ENCODE assay signal across 3 cellular contexts in the genomic region with DNA sequence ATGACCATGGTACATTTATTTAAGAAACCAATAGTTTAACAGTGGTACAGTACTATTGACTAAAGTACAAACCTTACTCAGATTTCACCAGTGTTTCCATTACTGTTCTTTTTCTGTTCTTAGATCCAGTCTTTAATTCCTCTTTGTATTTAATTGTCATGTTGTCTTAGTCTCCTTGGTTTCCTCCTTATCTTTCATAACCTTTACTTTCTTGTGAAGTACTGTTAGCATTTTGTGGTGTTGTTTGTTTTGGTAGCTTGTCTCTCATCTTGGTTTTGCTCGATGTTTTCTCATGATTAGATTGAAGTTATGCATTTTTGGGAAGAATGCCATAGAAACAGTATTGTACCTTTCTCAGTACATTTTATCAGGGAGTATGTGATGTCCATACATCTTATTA.
A peak's percentile ranks its signal among the peaks of the same experiment; 100 is the strongest.
TF ChIP-seq lines count a peak whose summit lies in the region.

No MANE protein-coding gene starts in this region.

TF ChIP-seq in A549, 52 proteins besides CTCF, POLR2A, EP300 and RAD21:
- TF ChIP-seq GATA3 (IDR thresholded peaks at IDR 0.05; ENCODE audit: borderline replicate concordance) (peak; percentile 63), HOXB13 (CRISPR knock-in tag; IDR thresholded peaks at IDR 0.05; ENCODE audit: low read depth) (no peak), CBX2 (IDR thresholded peaks at IDR 0.05; ENCODE audit: borderline replicate concordance, low read depth) (no peak), MYC (IDR thresholded peaks at IDR 0.05; ENCODE audit: borderline replicate concordance, low read length) (no peak), TP53 (CRISPR knock-in tag; IDR thresholded peaks at IDR 0.05) (no peak), NR3C1 (IDR thresholded peaks at IDR 0.05) (no peak), FOXS1 (CRISPR knock-in tag; IDR thresholded peaks at IDR 0.05) (no peak), ZFP36 (IDR thresholded peaks at IDR 0.05; ENCODE audit: borderline replicate concordance, partially characterized antibody) (no peak), ATOH8 (CRISPR knock-in tag; IDR thresholded peaks at IDR 0.05; ENCODE audit: low read depth) (no peak)

TF ChIP-seq in GM23338, 12 proteins besides CTCF, POLR2A, EP300 and RAD21 (continues in another document):
- TF ChIP-seq EZH2 (IDR thresholded peaks at IDR 0.05; ENCODE audit: low read depth, unreplicated experiment) (no peak), EZH2phosphoT487 (IDR thresholded peaks at IDR 0.05; ENCODE audit: unreplicated experiment) (no peak), ZNF114 (CRISPR knock-in tag; IDR thresholded peaks at IDR 0.05) (no peak), STAT1 (IDR thresholded peaks at IDR 0.05; ENCODE audit: unreplicated experiment) (no peak), POLR2AphosphoS5 (IDR thresholded peaks at IDR 0.05; ENCODE audit: low read depth) (no peak), CREB1 (CRISPR knock-in tag; IDR thresholded peaks at IDR 0.05; ENCODE audit: low read depth) (no peak), ETS1 (IDR thresholded peaks at IDR 0.05) (no peak)
- TF ChIP-seq, protein P1, sequence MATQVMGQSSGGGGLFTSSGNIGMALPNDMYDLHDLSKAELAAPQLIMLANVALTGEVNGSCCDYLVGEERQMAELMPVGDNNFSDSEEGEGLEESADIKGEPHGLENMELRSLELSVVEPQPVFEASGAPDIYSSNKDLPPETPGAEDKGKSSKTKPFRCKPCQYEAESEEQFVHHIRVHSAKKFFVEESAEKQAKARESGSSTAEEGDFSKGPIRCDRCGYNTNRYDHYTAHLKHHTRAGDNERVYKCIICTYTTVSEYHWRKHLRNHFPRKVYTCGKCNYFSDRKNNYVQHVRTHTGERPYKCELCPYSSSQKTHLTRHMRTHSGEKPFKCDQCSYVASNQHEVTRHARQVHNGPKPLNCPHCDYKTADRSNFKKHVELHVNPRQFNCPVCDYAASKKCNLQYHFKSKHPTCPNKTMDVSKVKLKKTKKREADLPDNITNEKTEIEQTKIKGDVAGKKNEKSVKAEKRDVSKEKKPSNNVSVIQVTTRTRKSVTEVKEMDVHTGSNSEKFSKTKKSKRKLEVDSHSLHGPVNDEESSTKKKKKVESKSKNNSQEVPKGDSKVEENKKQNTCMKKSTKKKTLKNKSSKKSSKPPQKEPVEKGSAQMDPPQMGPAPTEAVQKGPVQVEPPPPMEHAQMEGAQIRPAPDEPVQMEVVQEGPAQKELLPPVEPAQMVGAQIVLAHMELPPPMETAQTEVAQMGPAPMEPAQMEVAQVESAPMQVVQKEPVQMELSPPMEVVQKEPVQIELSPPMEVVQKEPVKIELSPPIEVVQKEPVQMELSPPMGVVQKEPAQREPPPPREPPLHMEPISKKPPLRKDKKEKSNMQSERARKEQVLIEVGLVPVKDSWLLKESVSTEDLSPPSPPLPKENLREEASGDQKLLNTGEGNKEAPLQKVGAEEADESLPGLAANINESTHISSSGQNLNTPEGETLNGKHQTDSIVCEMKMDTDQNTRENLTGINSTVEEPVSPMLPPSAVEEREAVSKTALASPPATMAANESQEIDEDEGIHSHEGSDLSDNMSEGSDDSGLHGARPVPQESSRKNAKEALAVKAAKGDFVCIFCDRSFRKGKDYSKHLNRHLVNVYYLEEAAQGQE (IDR thresholded peaks at IDR 0.05; ENCODE audit: unreplicated experiment): no peak

TF ChIP-seq in WTC11, 78 proteins besides CTCF, POLR2A, EP300 and RAD21:
- TF ChIP-seq ZSCAN18 (CRISPR knock-in tag; IDR thresholded peaks at IDR 0.05) (no peak), RELA (CRISPR knock-in tag; IDR thresholded peaks at IDR 0.05; ENCODE audit: borderline replicate concordance) (no peak), MXD4 (CRISPR knock-in tag; IDR thresholded peaks at IDR 0.05; ENCODE audit: borderline replicate concordance) (no peak), NR2C2 (CRISPR knock-in tag; IDR thresholded peaks at IDR 0.05) (no peak), TEAD4 (CRISPR knock-in tag; IDR thresholded peaks at IDR 0.05) (no peak), NR3C1 (CRISPR knock-in tag; conservative IDR thresholded peaks at IDR 0.05; ENCODE audit: low read depth) (no peak), GABPB1 (CRISPR knock-in tag; IDR thresholded peaks at IDR 0.05) (no peak), ZNF263 (CRISPR knock-in tag; IDR thresholded peaks at IDR 0.05; ENCODE audit: low read depth) (no peak), ZNF671 (CRISPR knock-in tag; IDR thresholded peaks at IDR 0.05) (no peak), ZNF425 (CRISPR knock-in tag; conservative IDR thresholded peaks at IDR 0.05) (no peak), FOXK1 (CRISPR knock-in tag; IDR thresholded peaks at IDR 0.05) (no peak)
- TF ChIP-seq, protein P2, sequence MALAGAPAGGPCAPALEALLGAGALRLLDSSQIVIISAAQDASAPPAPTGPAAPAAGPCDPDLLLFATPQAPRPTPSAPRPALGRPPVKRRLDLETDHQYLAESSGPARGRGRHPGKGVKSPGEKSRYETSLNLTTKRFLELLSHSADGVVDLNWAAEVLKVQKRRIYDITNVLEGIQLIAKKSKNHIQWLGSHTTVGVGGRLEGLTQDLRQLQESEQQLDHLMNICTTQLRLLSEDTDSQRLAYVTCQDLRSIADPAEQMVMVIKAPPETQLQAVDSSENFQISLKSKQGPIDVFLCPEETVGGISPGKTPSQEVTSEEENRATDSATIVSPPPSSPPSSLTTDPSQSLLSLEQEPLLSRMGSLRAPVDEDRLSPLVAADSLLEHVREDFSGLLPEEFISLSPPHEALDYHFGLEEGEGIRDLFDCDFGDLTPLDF (CRISPR knock-in tag; IDR thresholded peaks at IDR 0.05): no peak
- TF ChIP-seq, protein P3, sequence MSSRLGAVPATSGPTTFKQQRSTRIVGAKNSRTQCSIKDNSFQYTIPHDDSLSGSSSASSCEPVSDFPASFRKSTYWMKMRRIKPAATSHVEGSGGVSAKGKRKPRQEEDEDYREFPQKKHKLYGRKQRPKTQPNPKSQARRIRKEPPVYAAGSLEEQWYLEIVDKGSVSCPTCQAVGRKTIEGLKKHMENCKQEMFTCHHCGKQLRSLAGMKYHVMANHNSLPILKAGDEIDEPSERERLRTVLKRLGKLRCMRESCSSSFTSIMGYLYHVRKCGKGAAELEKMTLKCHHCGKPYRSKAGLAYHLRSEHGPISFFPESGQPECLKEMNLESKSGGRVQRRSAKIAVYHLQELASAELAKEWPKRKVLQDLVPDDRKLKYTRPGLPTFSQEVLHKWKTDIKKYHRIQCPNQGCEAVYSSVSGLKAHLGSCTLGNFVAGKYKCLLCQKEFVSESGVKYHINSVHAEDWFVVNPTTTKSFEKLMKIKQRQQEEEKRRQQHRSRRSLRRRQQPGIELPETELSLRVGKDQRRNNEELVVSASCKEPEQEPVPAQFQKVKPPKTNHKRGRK (CRISPR knock-in tag; IDR thresholded peaks at IDR 0.05; ENCODE audit: borderline replicate concordance): no peak
- TF ChIP-seq, protein P4, sequence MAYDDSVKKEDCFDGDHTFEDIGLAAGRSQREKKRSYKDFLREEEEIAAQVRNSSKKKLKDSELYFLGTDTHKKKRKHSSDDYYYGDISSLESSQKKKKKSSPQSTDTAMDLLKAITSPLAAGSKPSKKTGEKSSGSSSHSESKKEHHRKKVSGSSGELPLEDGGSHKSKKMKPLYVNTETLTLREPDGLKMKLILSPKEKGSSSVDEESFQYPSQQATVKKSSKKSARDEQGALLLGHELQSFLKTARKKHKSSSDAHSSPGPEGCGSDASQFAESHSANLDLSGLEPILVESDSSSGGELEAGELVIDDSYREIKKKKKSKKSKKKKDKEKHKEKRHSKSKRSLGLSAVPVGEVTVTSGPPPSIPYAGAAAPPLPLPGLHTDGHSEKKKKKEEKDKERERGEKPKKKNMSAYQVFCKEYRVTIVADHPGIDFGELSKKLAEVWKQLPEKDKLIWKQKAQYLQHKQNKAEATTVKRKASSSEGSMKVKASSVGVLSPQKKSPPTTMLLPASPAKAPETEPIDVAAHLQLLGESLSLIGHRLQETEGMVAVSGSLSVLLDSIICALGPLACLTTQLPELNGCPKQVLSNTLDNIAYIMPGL (CRISPR knock-in tag; IDR thresholded peaks at IDR 0.05): no peak
